8 cellular contexts compared by ENCODE assay signal in genomic region chr10:123043409-123043925, GRCh38. TPM values are rescaled to one million over a fixed set of nuclear protein-coding genes. Genes with fewer than 3 reads are reported as not detected.
DNase-seq lines count a peak whose midpoint lies in the region; ATAC-seq and TF ChIP-seq lines count a peak whose summit lies in the region.

No MANE protein-coding gene starts in this region.

- CTCF ChIA-PET in activated CD8-positive, alpha-beta T cell treated with anti-CD3 and anti-CD28 coated beads for 36 hours (lab: Charles Lee), result interaction anchor here (0.6 to 2.8 kb wide), 22 partner anchors 10 to 993 kb away, joined by 3 to 12 read pairs (median 4); no protein-coding TSS in a partner anchor

- ATAC-seq in GM18517 (IDR thresholded peaks at IDR 0.05; ENCODE audit: unreplicated experiment) (peak; percentile 71), HG03354 (IDR thresholded peaks at IDR 0.05; ENCODE audit: poor library complexity, severe bottlenecking, unreplicated experiment) (peak; percentile 79)
- ATAC-seq in activated CD8-positive, alpha-beta T cell treated with anti-CD3 and anti-CD28 coated beads for 36 hours, result peak; percentile 90

- H3K27me3 ChIP-seq in esophagus muscularis mucosa (no peaks in the 10 kb centered on the region), uterus (no peaks in the 10 kb centered on the region)

- H3K36me3 ChIP-seq in esophagus muscularis mucosa (peaks cover 18 to 59% (median 41%) of the 10 kb centered on the region in 4 donors), uterus (no peaks in the 10 kb centered on the region)

- H3K36me3 Mint-ChIP-seq in activated CD8-positive, alpha-beta T cell treated with anti-CD3 and anti-CD28 coated beads for 36 hours (ENCODE audit: low read depth), result peaks cover 6% of the 10 kb centered on the region
- peaks cover 4% of the 10 kb centered on the region for H3K36me3 Mint-ChIP-seq in neural crest cell (ENCODE audit: low read depth)

- no peaks in the 10 kb centered on the region for H3K4me1 ChIP-seq in esophagus muscularis mucosa
- no peaks in the 10 kb centered on the region for H3K4me1 ChIP-seq in uterus

- peak; percentile 75 for TF ChIP-seq CTCF in activated CD8-positive, alpha-beta T cell treated with anti-CD3 and anti-CD28 coated beads for 36 hours (IDR thresholded peaks at IDR 0.05)
- TF ChIP-seq CTCF in esophagus muscularis mucosa (IDR thresholded peaks at IDR 0.05) (peak; percentile 43 to 59 (median 45)), neural crest cell (conservative IDR thresholded peaks at IDR 0.05) (peak; percentile 86), uterus (IDR thresholded peaks at IDR 0.05) (peak in 3 of 4 experiments; percentile 11 to 18 (median 14))

- H3K9me3 Mint-ChIP-seq in activated CD8-positive, alpha-beta T cell treated with anti-CD3 and anti-CD28 coated beads for 36 hours, result no peaks in the 10 kb centered on the region
- no peaks in the 10 kb centered on the region for H3K9me3 Mint-ChIP-seq in neural crest cell

- DNase-seq in AG20443 (ENCODE audit: low spot score) (peak; percentile 80), NCI-H524 treated with DMSO at 0.1 percent for 48 hours (lab: John Stamatoyannopoulos, UW) (peak; percentile 32), esophagus muscularis mucosa (ENCODE audit: extremely low spot score) (no peak), neural crest cell (ENCODE audit: low read depth, low spot score) (peak; percentile 36), uterus (no peak)
- peak; percentile 63 for DNase-seq in activated CD8-positive, alpha-beta T cell treated with anti-CD3 and anti-CD28 coated beads for 36 hours

- H3K27ac ChIP-seq in esophagus muscularis mucosa (replicated peaks in 1 of 4) (no peak overlapping the region), uterus (no peak overlapping the region)

- no peaks in the 10 kb centered on the region for H3K9me3 ChIP-seq in esophagus muscularis mucosa
- no peaks in the 10 kb centered on the region for H3K9me3 ChIP-seq in uterus

- TF ChIP-seq EP300 in esophagus muscularis mucosa (IDR thresholded peaks at IDR 0.05), result no peak

- TF ChIP-seq POLR2A in esophagus muscularis mucosa (IDR thresholded peaks at IDR 0.05; ENCODE audit: low read depth) (no peak), uterus (IDR thresholded peaks at IDR 0.05) (no peak)

- no peaks in the 10 kb centered on the region for H3K27me3 Mint-ChIP-seq in activated CD8-positive, alpha-beta T cell treated with anti-CD3 and anti-CD28 coated beads for 36 hours
- no peaks in the 10 kb centered on the region for H3K27me3 Mint-ChIP-seq in neural crest cell (ENCODE audit: low read depth)

- intact Hi-C loops in activated CD8-positive, alpha-beta T cell treated with anti-CD3 and anti-CD28 coated beads for 36 hours (cut with micrococcal nuclease), result loop anchor here (5.0 kb wide), 1 partner anchor 514 kb away; no protein-coding TSS in a partner anchor
- intact Hi-C loops in esophagus muscularis mucosa (cut with DNase I) (loop anchor here (10.0 kb wide), 1 partner anchor 521 kb away; no protein-coding TSS in a partner anchor), uterus (cut with DNase I; ENCODE audit: low total_unique reads) (no loop called here)

- no peak overlapping the region for H3K4me3 Mint-ChIP-seq in activated CD8-positive, alpha-beta T cell treated with anti-CD3 and anti-CD28 coated beads for 36 hours
- no peak overlapping the region for H3K4me3 Mint-ChIP-seq in neural crest cell

- peaks cover 8% of the 10 kb centered on the region for H3K4me1 Mint-ChIP-seq in activated CD8-positive, alpha-beta T cell treated with anti-CD3 and anti-CD28 coated beads for 36 hours (ENCODE audit: low read depth)
- H3K4me1 Mint-ChIP-seq in neural crest cell, result no peaks in the 10 kb centered on the region

- no peak overlapping the region for H3K4me3 ChIP-seq in esophagus muscularis mucosa
- H3K4me3 ChIP-seq in uterus, result no peak overlapping the region

- 4% methylated on average over 5 of the region's 5 CpGs for WGBS in esophagus muscularis mucosa

- H3K27ac Mint-ChIP-seq in activated CD8-positive, alpha-beta T cell treated with anti-CD3 and anti-CD28 coated beads for 36 hours, result no peak overlapping the region
- H3K27ac Mint-ChIP-seq in neural crest cell (ENCODE audit: unreplicated experiment), result no peak overlapping the region

- POLR2A ChIA-PET in activated CD8-positive, alpha-beta T cell treated with anti-CD3 and anti-CD28 coated beads for 36 hours (lab: Charles Lee), result no interaction called here

RNA-seq across cellular contexts. Expression of gene ACADSB, which starts 34.7 kb away (rescaled TPM):
- total RNA-seq in activated CD8-positive, alpha-beta T cell treated with anti-CD3 and anti-CD28 coated beads for 36 hours, result 10 to 100 TPM; 19.7 to 20.7 TPM
- 10 to 100 TPM; 12.9 to 19.1 (median 14.0) TPM for total RNA-seq in esophagus muscularis mucosa
- 16.8 and 17.2 TPM in 2 replicates for total RNA-seq in neural crest cell
- 10 to 100 TPM; 13.1 to 32.2 (median 17.2) TPM for total RNA-seq in uterus

RNA-seq across cellular contexts. Expression of gene IKZF5, which starts 34.9 kb away (rescaled TPM):
- 10 to 100 TPM; 15.2 to 21.5 TPM for total RNA-seq in activated CD8-positive, alpha-beta T cell treated with anti-CD3 and anti-CD28 coated beads for 36 hours
- total RNA-seq in esophagus muscularis mucosa, result 10 to 100 TPM in 1 of 4 donors, 1 to 10 TPM in 3; 5.7 to 12.0 (median 7.2) TPM
- 12.1 and 14.1 TPM in 2 replicates for total RNA-seq in neural crest cell
- 10 to 100 TPM in 3 of 4 donors, 1 to 10 TPM in 1; 3.1 to 30.7 (median 21.1) TPM for total RNA-seq in uterus

Comparison
In these comparisons a context has a peak if more than half of its experiments do, and no peak if none do; other contexts are left out.
1. DNase-seq: peak in AG20443 (single experiment), NCI-H524 treated with DMSO at 0.1 percent for 48 hours (single experiment), activated CD8-positive, alpha-beta T cell treated with anti-CD3 and anti-CD28 coated beads for 36 hours (single experiment) and neural crest cell (single experiment); none in esophagus muscularis mucosa (single experiment) and uterus (0 of 2).
2. CTCF ChIP-seq: peak in every context shown above with its lines; median percentile 86 in neural crest cell; 75 in activated CD8-positive, alpha-beta T cell treated with anti-CD3 and anti-CD28 coated beads for 36 hours; 45 in esophagus muscularis mucosa; 14 in uterus.
3. Peak in every context shown above with its lines, with median percentiles within 50 percentile points of each other: ATAC-seq.